Comparison of ENCODE assay signal across 25 cellular contexts in genomic region chr5:52770287-52770939, GRCh38. TPM values are rescaled to one million over a fixed set of nuclear protein-coding genes. Genes with fewer than 3 reads are reported as not detected.
A peak's percentile ranks its signal among the peaks of the same experiment; 100 is the strongest.
DNase-seq lines count a peak whose midpoint lies in the region; ATAC-seq and TF ChIP-seq lines count a peak whose summit lies in the region.
"Had no signal": no experiment of that assay in that cellular context is flagged by ENCODE, and none has a peak within 500 bp of the region (broad histone marks: within the 10 kb centered on the region; RNA-seq: fewer than 3 reads in every experiment).

No MANE protein-coding gene starts in this region.

- H3K4me2 ChIP-seq in SK-N-SH: no peak overlapping the region
- H3K4me2 ChIP-seq: A549; BLaER1 treated with 17β-estradiol and CSF1 and Interleukin-3, amounts not matched to agents 10 nM and 100 nM; GM23338 had no signal

- H3K9me3 ChIP-seq in SK-N-SH: no peaks in the 10 kb centered on the region
- H3K9me3 ChIP-seq: A549; BE2C; BLaER1 treated with 17β-estradiol and CSF1 and Interleukin-3, amounts not matched to agents 10 nM and 100 nM had no signal

- DNase-seq in activated CD8-positive, alpha-beta T cell treated with anti-CD3 and anti-CD28 coated beads, Interleukin-2, amount 10 ng/mL, durations not matched to agents 7 days and 5 days: no peak
- DNase-seq in activated CD8-positive, alpha-beta T cell treated with anti-CD3 and anti-CD28 coated beads for 36 hours: no peak
- DNase-seq in activated naive CD8-positive, alpha-beta T cell treated with anti-CD3 and anti-CD28 coated beads, Interleukin-2, amount 10 ng/mL, durations not matched to agents 7 days and 5 days: no peak
- DNase-seq in activated naive CD8-positive, alpha-beta T cell treated with anti-CD3 and anti-CD28 coated beads for 36 hours: no peak
- DNase-seq in SK-N-SH (no peak), DMS79 (lab: John Stamatoyannopoulos, UW) (no peak), cerebellar cortex (ENCODE audit: low spot score) (no peak)
- DNase-seq: 8988T; ACHN; AML-193; BE2C; CD4-positive, alpha-beta T cell; CD8-positive, alpha-beta memory T cell; DMS 273 treated with DMSO at 0.1 percent for 48 hours; DMS53; EL; GDM1; H9; HFFc6 had no signal

- no peaks in the 10 kb centered on the region for H3F3A ChIP-seq in SK-N-SH (replicated peaks; ENCODE audit: insufficient read depth)

- H3K4me3 ChIP-seq in SK-N-SH (ENCODE audit: low read depth in 2 of 2, low read length in 1 of 2): no peak overlapping the region
- H3K4me3 ChIP-seq: A549; BLaER1 treated with 17β-estradiol and CSF1 and Interleukin-3, amounts not matched to agents 10 nM and 100 nM; GM12878; GM23338 had no signal

- H3K4me3 Mint-ChIP-seq in activated CD8-positive, alpha-beta T cell treated with anti-CD3 and anti-CD28 coated beads, Interleukin-2, amount 10 ng/mL, durations not matched to agents 7 days and 5 days: no peak overlapping the region
- H3K4me3 Mint-ChIP-seq in activated CD8-positive, alpha-beta T cell treated with anti-CD3 and anti-CD28 coated beads for 36 hours: no peak overlapping the region
- no peak overlapping the region for H3K4me3 Mint-ChIP-seq in activated naive CD8-positive, alpha-beta T cell treated with anti-CD3 and anti-CD28 coated beads, Interleukin-2, amount 10 ng/mL, durations not matched to agents 7 days and 5 days
- H3K4me3 Mint-ChIP-seq in activated naive CD8-positive, alpha-beta T cell treated with anti-CD3 and anti-CD28 coated beads for 36 hours: no peak overlapping the region
- H3K4me3 Mint-ChIP-seq: CD14-positive monocyte; CD4-positive, alpha-beta T cell; GM23338; H9; HFFc6 had no signal

- peak overlapping the region; percentile 53 for H3K27ac Mint-ChIP-seq in activated CD8-positive, alpha-beta T cell treated with anti-CD3 and anti-CD28 coated beads, Interleukin-2, amount 10 ng/mL, durations not matched to agents 7 days and 5 days
- no peak overlapping the region for H3K27ac Mint-ChIP-seq in activated CD8-positive, alpha-beta T cell treated with anti-CD3 and anti-CD28 coated beads for 36 hours
- peak overlapping the region; percentile 50 for H3K27ac Mint-ChIP-seq in activated naive CD8-positive, alpha-beta T cell treated with anti-CD3 and anti-CD28 coated beads, Interleukin-2, amount 10 ng/mL, durations not matched to agents 7 days and 5 days
- H3K27ac Mint-ChIP-seq in activated naive CD8-positive, alpha-beta T cell treated with anti-CD3 and anti-CD28 coated beads for 36 hours: no peak overlapping the region
- H3K27ac Mint-ChIP-seq: CD14-positive monocyte; CD4-positive, alpha-beta T cell; GM23338; H9; HFFc6 had no signal

- no peak overlapping the region for H2AFZ ChIP-seq in SK-N-SH (ENCODE audit: low read depth)
- H2AFZ ChIP-seq: GM23338 had no signal

- H3K4me1 ChIP-seq in SK-N-SH (ENCODE audit: control insufficient read depth in 1 of 2, insufficient read depth in 2 of 2, low read depth in 1 of 2, low read length in 1 of 2): no peaks in the 10 kb centered on the region; a peak in 1 of 4 replicates
- H3K4me1 ChIP-seq: A549, BE2C had no signal

- no peak for TF ChIP-seq EP300 in SK-N-SH (IDR thresholded peaks at IDR 0.05; ENCODE audit: borderline replicate concordance in 1 of 2, low read depth in 1 of 2, low read length in 1 of 2)

- CTCF ChIA-PET in activated CD8-positive, alpha-beta T cell treated with anti-CD3 and anti-CD28 coated beads, Interleukin-2, amount 10 ng/mL, durations not matched to agents 7 days and 5 days (lab: Charles Lee): no interaction called here
- CTCF ChIA-PET in activated CD8-positive, alpha-beta T cell treated with anti-CD3 and anti-CD28 coated beads for 36 hours (lab: Charles Lee): interaction anchor here (1.0 kb wide), 1 partner anchor 179 kb away, joined by 3 read pairs; no protein-coding TSS in a partner anchor
- CTCF ChIA-PET in SK-N-SH (lab: Yijun Ruan, JAX): no interaction called here

- peaks cover 10% of the 10 kb centered on the region for H3K9me3 Mint-ChIP-seq in activated CD8-positive, alpha-beta T cell treated with anti-CD3 and anti-CD28 coated beads, Interleukin-2, amount 10 ng/mL, durations not matched to agents 7 days and 5 days (ENCODE audit: insufficient read depth)
- H3K9me3 Mint-ChIP-seq in activated CD8-positive, alpha-beta T cell treated with anti-CD3 and anti-CD28 coated beads for 36 hours: peaks cover 1% of the 10 kb centered on the region
- H3K9me3 Mint-ChIP-seq in activated naive CD8-positive, alpha-beta T cell treated with anti-CD3 and anti-CD28 coated beads, Interleukin-2, amount 10 ng/mL, durations not matched to agents 7 days and 5 days: peaks cover 2% of the 10 kb centered on the region
- H3K9me3 Mint-ChIP-seq in activated naive CD8-positive, alpha-beta T cell treated with anti-CD3 and anti-CD28 coated beads for 36 hours: peaks cover 1% of the 10 kb centered on the region
- H3K9me3 Mint-ChIP-seq: CD4-positive, alpha-beta T cell; CD8-positive, alpha-beta memory T cell; GM23338; H9; HFFc6 had no signal

- WGBS in SK-N-SH (ENCODE audit: low lambda C conversion rate): 87% methylated on average over 4 of the region's 4 CpGs

- peaks cover 80% of the 10 kb centered on the region for H3K4me1 Mint-ChIP-seq in activated CD8-positive, alpha-beta T cell treated with anti-CD3 and anti-CD28 coated beads, Interleukin-2, amount 10 ng/mL, durations not matched to agents 7 days and 5 days (ENCODE audit: low read depth)
- H3K4me1 Mint-ChIP-seq in activated CD8-positive, alpha-beta T cell treated with anti-CD3 and anti-CD28 coated beads for 36 hours (ENCODE audit: low read depth): peaks cover 59% of the 10 kb centered on the region
- H3K4me1 Mint-ChIP-seq in activated naive CD8-positive, alpha-beta T cell treated with anti-CD3 and anti-CD28 coated beads, Interleukin-2, amount 10 ng/mL, durations not matched to agents 7 days and 5 days: peaks cover 50% of the 10 kb centered on the region
- H3K4me1 Mint-ChIP-seq in activated naive CD8-positive, alpha-beta T cell treated with anti-CD3 and anti-CD28 coated beads for 36 hours: peaks cover 43% of the 10 kb centered on the region

- TF ChIP-seq RAD21 in SK-N-SH (IDR thresholded peaks at IDR 0.05; ENCODE audit: low read length): no peak

- intact Hi-C loops in activated CD8-positive, alpha-beta T cell treated with anti-CD3 and anti-CD28 coated beads for 36 hours (cut with micrococcal nuclease): no loop called here

- no peaks in the 10 kb centered on the region for H4K20me1 ChIP-seq in SK-N-SH (ENCODE audit: insufficient read depth)
- H4K20me1 ChIP-seq: BLaER1 treated with 17β-estradiol and CSF1 and Interleukin-3, amounts not matched to agents 10 nM and 100 nM had no signal

- POLR2A ChIA-PET in activated CD8-positive, alpha-beta T cell treated with anti-CD3 and anti-CD28 coated beads, Interleukin-2, amount 10 ng/mL, durations not matched to agents 7 days and 5 days (lab: Charles Lee): no interaction called here
- POLR2A ChIA-PET in activated CD8-positive, alpha-beta T cell treated with anti-CD3 and anti-CD28 coated beads for 36 hours (lab: Charles Lee): no interaction called here
- POLR2A ChIA-PET in activated naive CD8-positive, alpha-beta T cell treated with anti-CD3 and anti-CD28 coated beads, Interleukin-2, amount 10 ng/mL, durations not matched to agents 7 days and 5 days (lab: Charles Lee): interaction anchor here (1.3 kb wide), 1 partner anchor 29 kb away, joined by 4 read pairs; no protein-coding TSS in a partner anchor
- POLR2A ChIA-PET in SK-N-SH (lab: Yijun Ruan, JAX): no interaction called here

- no peak overlapping the region for H3K9ac ChIP-seq in SK-N-SH
- H3K9ac ChIP-seq: BLaER1 treated with 17β-estradiol and CSF1 and Interleukin-3, amounts not matched to agents 10 nM and 100 nM had no signal

- peaks cover 13% of the 10 kb centered on the region for H3K36me3 Mint-ChIP-seq in activated CD8-positive, alpha-beta T cell treated with anti-CD3 and anti-CD28 coated beads, Interleukin-2, amount 10 ng/mL, durations not matched to agents 7 days and 5 days (ENCODE audit: low read depth)
- peaks cover 2% of the 10 kb centered on the region for H3K36me3 Mint-ChIP-seq in activated CD8-positive, alpha-beta T cell treated with anti-CD3 and anti-CD28 coated beads for 36 hours (ENCODE audit: low read depth)
- H3K36me3 Mint-ChIP-seq in activated naive CD8-positive, alpha-beta T cell treated with anti-CD3 and anti-CD28 coated beads, Interleukin-2, amount 10 ng/mL, durations not matched to agents 7 days and 5 days: peaks cover 9% of the 10 kb centered on the region
- H3K36me3 Mint-ChIP-seq in activated naive CD8-positive, alpha-beta T cell treated with anti-CD3 and anti-CD28 coated beads for 36 hours: no peaks in the 10 kb centered on the region
- H3K36me3 Mint-ChIP-seq: CD14-positive monocyte had no signal

- H3K27ac ChIP-seq in SK-N-SH (ENCODE audit: low read depth in 2 of 2, low read length in 1 of 2): no peak overlapping the region
- H3K27ac ChIP-seq: A549; BLaER1 treated with 17β-estradiol and CSF1 and Interleukin-3, amounts not matched to agents 10 nM and 100 nM had no signal

- TF ChIP-seq CTCF in activated CD8-positive, alpha-beta T cell treated with anti-CD3 and anti-CD28 coated beads for 36 hours (IDR thresholded peaks at IDR 0.05): no peak
- TF ChIP-seq CTCF in SK-N-SH (IDR thresholded peaks at IDR 0.05): no peak

- H3K27me3 ChIP-seq in SK-N-SH (ENCODE audit: insufficient read depth): no peaks in the 10 kb centered on the region
- H3K27me3 ChIP-seq: BE2C; BLaER1 treated with 17β-estradiol and CSF1 and Interleukin-3, amounts not matched to agents 10 nM and 100 nM had no signal

- H3K9me2 ChIP-seq in SK-N-SH: no peaks in the 10 kb centered on the region

- ATAC-seq in activated CD8-positive, alpha-beta T cell treated with anti-CD3 and anti-CD28 coated beads, Interleukin-2, amount 10 ng/mL, durations not matched to agents 7 days and 5 days: no peak
- ATAC-seq in activated CD8-positive, alpha-beta T cell treated with anti-CD3 and anti-CD28 coated beads for 36 hours: no peak
- no peak for ATAC-seq in activated naive CD8-positive, alpha-beta T cell treated with anti-CD3 and anti-CD28 coated beads, Interleukin-2, amount 10 ng/mL, durations not matched to agents 7 days and 5 days (ENCODE audit: low read depth)
- ATAC-seq: A549, GM12878, GM23338, HCT116 had no signal

- H3K27me3 Mint-ChIP-seq in activated CD8-positive, alpha-beta T cell treated with anti-CD3 and anti-CD28 coated beads, Interleukin-2, amount 10 ng/mL, durations not matched to agents 7 days and 5 days (ENCODE audit: low read depth): no peaks in the 10 kb centered on the region
- no peaks in the 10 kb centered on the region for H3K27me3 Mint-ChIP-seq in activated CD8-positive, alpha-beta T cell treated with anti-CD3 and anti-CD28 coated beads for 36 hours
- no peaks in the 10 kb centered on the region for H3K27me3 Mint-ChIP-seq in activated naive CD8-positive, alpha-beta T cell treated with anti-CD3 and anti-CD28 coated beads, Interleukin-2, amount 10 ng/mL, durations not matched to agents 7 days and 5 days
- H3K27me3 Mint-ChIP-seq in activated naive CD8-positive, alpha-beta T cell treated with anti-CD3 and anti-CD28 coated beads for 36 hours: no peaks in the 10 kb centered on the region
- H3K27me3 Mint-ChIP-seq: CD8-positive, alpha-beta memory T cell had no signal

- H3K36me3 ChIP-seq in SK-N-SH (replicated peaks in 1 of 2; ENCODE audit: control insufficient read depth in 1 of 2, insufficient read depth in 2 of 2, low read length in 1 of 2): no peaks in the 10 kb centered on the region
- H3K36me3 ChIP-seq: BE2C; BLaER1 treated with 17β-estradiol and CSF1 and Interleukin-3, amounts not matched to agents 10 nM and 100 nM had no signal

- no peaks in the 10 kb centered on the region for H3K79me2 ChIP-seq in SK-N-SH (ENCODE audit: insufficient read depth)

RNA-seq across cellular contexts. Expression of gene ITGA1, which starts 17.3 kb away (rescaled TPM):
- 10 to 100 TPM; 18.0 to 19.2 TPM for total RNA-seq in activated CD8-positive, alpha-beta T cell treated with anti-CD3 and anti-CD28 coated beads, Interleukin-2, amount 10 ng/mL, durations not matched to agents 7 days and 5 days
- 1 to 10 TPM; 5.1 to 6.0 TPM for total RNA-seq in activated CD8-positive, alpha-beta T cell treated with anti-CD3 and anti-CD28 coated beads for 36 hours
- 10 to 100 TPM; 21.7 to 23.6 TPM for total RNA-seq in activated naive CD8-positive, alpha-beta T cell treated with anti-CD3 and anti-CD28 coated beads, Interleukin-2, amount 10 ng/mL, durations not matched to agents 7 days and 5 days
- 1 to 10 TPM; 6.9 to 9.9 TPM for total RNA-seq in activated naive CD8-positive, alpha-beta T cell treated with anti-CD3 and anti-CD28 coated beads for 36 hours
- 7.7 and 9.9 TPM in 2 replicates for polyA plus RNA-seq in SK-N-SH (2012; rRNA removed)
- 5.2 and 9.2 TPM in 2 replicates for polyA plus RNA-seq in SK-N-SH (2012; cell fraction: cytosol; rRNA removed)
- polyA plus RNA-seq in SK-N-SH (2012; cell fraction: nucleus; rRNA removed): 4.5 and 11.5 TPM in 2 replicates

RNA-seq across cellular contexts. Expression of gene PELO, which starts 17.3 kb away (rescaled TPM):
- total RNA-seq in activated CD8-positive, alpha-beta T cell treated with anti-CD3 and anti-CD28 coated beads, Interleukin-2, amount 10 ng/mL, durations not matched to agents 7 days and 5 days: 10 to 100 TPM; 22.9 to 25.7 TPM
- total RNA-seq in activated CD8-positive, alpha-beta T cell treated with anti-CD3 and anti-CD28 coated beads for 36 hours: 10 to 100 TPM; 25.4 to 26.0 TPM
- total RNA-seq in activated naive CD8-positive, alpha-beta T cell treated with anti-CD3 and anti-CD28 coated beads, Interleukin-2, amount 10 ng/mL, durations not matched to agents 7 days and 5 days: 10 to 100 TPM; 24.0 to 24.2 TPM
- 10 to 100 TPM; 24.8 TPM for total RNA-seq in activated naive CD8-positive, alpha-beta T cell treated with anti-CD3 and anti-CD28 coated beads for 36 hours
- polyA plus RNA-seq in SK-N-SH (2012; rRNA removed): 10.7 and 11.5 TPM in 2 replicates
- 8.8 and 10.3 TPM in 2 replicates for polyA plus RNA-seq in SK-N-SH (2012; cell fraction: cytosol; rRNA removed)
- 13.5 and 14.3 TPM in 2 replicates for polyA plus RNA-seq in SK-N-SH (2012; cell fraction: nucleus; rRNA removed)

Comparison
In these comparisons a context has a peak if more than half of its experiments do, and no peak if none do; other contexts are left out.
1. H3K27ac Mint-ChIP-seq: peak in activated CD8-positive, alpha-beta T cell treated with anti-CD3 and anti-CD28 coated beads, Interleukin-2, amount 10 ng/mL, durations not matched to agents 7 days and 5 days (single experiment) and activated naive CD8-positive, alpha-beta T cell treated with anti-CD3 and anti-CD28 coated beads, Interleukin-2, amount 10 ng/mL, durations not matched to agents 7 days and 5 days (single experiment); none in activated CD8-positive, alpha-beta T cell treated with anti-CD3 and anti-CD28 coated beads for 36 hours (single experiment) and activated naive CD8-positive, alpha-beta T cell treated with anti-CD3 and anti-CD28 coated beads for 36 hours (single experiment).